In genomic region chr2:238693337-238694093, GRCh38 we compare ENCODE assay signal across 27 cellular contexts.
"Had no signal": no experiment of that assay in that cellular context is flagged by ENCODE, and none has a peak within 500 bp of the region (broad histone marks: within the 10 kb centered on the region; RNA-seq: fewer than 3 reads in every experiment).

No MANE protein-coding gene starts in this region.

- H3K4me3 ChIP-seq: dorsolateral prefrontal cortex, heart right ventricle, lung, mucosa of descending colon, right lobe of liver, thoracic aorta, tibial nerve, upper lobe of left lung, uterus had no signal

- H3K9ac ChIP-seq: parathyroid adenoma had no signal

- H3K9me3 ChIP-seq: heart right ventricle, mucosa of descending colon, neutrophil, right lobe of liver, thoracic aorta, tibial nerve, upper lobe of left lung, uterus had no signal

- H3K79me2 ChIP-seq: parathyroid adenoma had no signal

- H3K4me1 Mint-ChIP-seq: naive thymus-derived CD4-positive, alpha-beta T cell; stimulated activated naive B cell treated with anti-CD40 and anti-IgM and Interleukin-4, amounts not matched to agents 10 μg/mL and 1 μg/mL and 100 μg/mL, for 72 hours had no signal

- DNase-seq: cerebellar nuclear complex; effector CD4-positive, alpha-beta T cell; foreskin melanocyte; glutamatergic neuron; heart right ventricle; hippocampal formation; left ventricle myocardium superior; mesenchymal stem cell; mucosa of descending colon; naive thymus-derived CD4-positive, alpha-beta T cell; small intestine; stimulated activated CD4-positive, alpha-beta T cell treated with anti-CD3 and anti-CD28 coated beads, Interleukin-15, amount 100 ng/mL, for 24 hours; stimulated activated CD4-positive, alpha-beta T cell treated with anti-CD3 and anti-CD28 coated beads, Interleukin-2, amount 100 ng/mL, for 48 hours; stimulated activated naive B cell treated with anti-CD40 and anti-IgM and Interleukin-4, amounts not matched to agents 10 μg/mL and 1 μg/mL and 100 μg/mL, for 72 hours; upper lobe of left lung; uterus had no signal

- H3K4me3 Mint-ChIP-seq: mesothelial cell of epicardium; naive thymus-derived CD4-positive, alpha-beta T cell; stimulated activated naive B cell treated with anti-CD40 and anti-IgM and Interleukin-4, amounts not matched to agents 10 μg/mL and 1 μg/mL and 100 μg/mL, for 72 hours; stimulated activated naive CD8-positive, alpha-beta T cell treated with anti-CD3 and anti-CD28 coated beads, Interleukin-15, Interleukin-2, amounts not matched to agents 100 ng/mL and 50 ng/mL, for 24 hours had no signal

- H3K27me3 ChIP-seq: right lobe of liver, tibial nerve, upper lobe of left lung, uterus had no signal

- H3K4me1 ChIP-seq: parathyroid adenoma, upper lobe of left lung had no signal

- H3K27ac Mint-ChIP-seq: mesothelial cell of epicardium; naive thymus-derived CD4-positive, alpha-beta T cell; progenitor cell of endocrine pancreas; stimulated activated naive B cell treated with anti-CD40 and anti-IgM and Interleukin-4, amounts not matched to agents 10 μg/mL and 1 μg/mL and 100 μg/mL, for 72 hours; stimulated activated naive CD8-positive, alpha-beta T cell treated with anti-CD3 and anti-CD28 coated beads, Interleukin-15, Interleukin-2, amounts not matched to agents 100 ng/mL and 50 ng/mL, for 24 hours had no signal

- H2AFZ ChIP-seq: parathyroid adenoma had no signal

- H3K27ac ChIP-seq: dorsolateral prefrontal cortex, epithelial cell of prostate, heart right ventricle, neutrophil, parathyroid adenoma, right lobe of liver, thoracic aorta, tibial nerve, upper lobe of left lung, uterus had no signal

- H3K9me3 Mint-ChIP-seq: mesothelial cell of epicardium; naive thymus-derived CD4-positive, alpha-beta T cell; stimulated activated naive B cell treated with anti-CD40 and anti-IgM and Interleukin-4, amounts not matched to agents 10 μg/mL and 1 μg/mL and 100 μg/mL, for 72 hours; stimulated activated naive CD8-positive, alpha-beta T cell treated with anti-CD3 and anti-CD28 coated beads, Interleukin-15, Interleukin-2, amounts not matched to agents 100 ng/mL and 50 ng/mL, for 24 hours had no signal

- H3K36me3 Mint-ChIP-seq: mesothelial cell of epicardium; naive thymus-derived CD4-positive, alpha-beta T cell; stimulated activated naive B cell treated with anti-CD40 and anti-IgM and Interleukin-4, amounts not matched to agents 10 μg/mL and 1 μg/mL and 100 μg/mL, for 72 hours had no signal

- H3K36me3 ChIP-seq: heart right ventricle, neutrophil, right lobe of liver, thoracic aorta, tibial nerve, upper lobe of left lung, uterus had no signal
